ENCODE assay signal across 11 cellular contexts in genomic region chr17:65182233-65182632, GRCh38. TPM values are rescaled to one million over a fixed set of nuclear protein-coding genes. Genes with fewer than 3 reads are reported as not detected.
DNase-seq lines count a peak whose midpoint lies in the region; ATAC-seq and TF ChIP-seq lines count a peak whose summit lies in the region.
"Had no signal": no experiment of that assay in that cellular context is flagged by ENCODE, and none has a peak within 500 bp of the region (broad histone marks: within the 10 kb centered on the region; RNA-seq: fewer than 3 reads in every experiment).

No MANE protein-coding gene starts in this region.

- peaks cover 4% of the 10 kb centered on the region for H3K9me3 Mint-ChIP-seq in activated T-helper 1 cell treated with anti-CD3 and anti-CD28 coated beads, Interleukin-12 subunit alpha, Interleukin-12 subunit beta, Interleukin-2, Interleukin-4 antibody, amounts not matched to agents 30 ng/mL and 10 ng/mL and 1 ng/mL, durations not matched to agents 14 hours and 24 hours and 36 hours
- H3K9me3 Mint-ChIP-seq in type B pancreatic cell, result peaks cover 3% of the 10 kb centered on the region
- H3K9me3 Mint-ChIP-seq: dendritic cell treated with granulocyte-macrophage colony-stimulating factor and Interleukin-4, amounts not matched to agents 40 ng/mL and 50 ng/mL, for 4 days had no signal

- H3K4me3 Mint-ChIP-seq in activated T-helper 1 cell treated with anti-CD3 and anti-CD28 coated beads, Interleukin-12 subunit alpha, Interleukin-12 subunit beta, Interleukin-2, Interleukin-4 antibody, amounts not matched to agents 30 ng/mL and 10 ng/mL and 1 ng/mL, durations not matched to agents 14 hours and 24 hours and 36 hours, result no peak overlapping the region
- H3K4me3 Mint-ChIP-seq in type B pancreatic cell, result no peak overlapping the region
- H3K4me3 Mint-ChIP-seq: dendritic cell treated with granulocyte-macrophage colony-stimulating factor and Interleukin-4, amounts not matched to agents 40 ng/mL and 50 ng/mL, for 4 days had no signal

- H3K4me1 Mint-ChIP-seq in activated T-helper 1 cell treated with anti-CD3 and anti-CD28 coated beads, Interleukin-12 subunit alpha, Interleukin-12 subunit beta, Interleukin-2, Interleukin-4 antibody, amounts not matched to agents 30 ng/mL and 10 ng/mL and 1 ng/mL, durations not matched to agents 14 hours and 24 hours and 36 hours (ENCODE audit: low read depth), result peaks cover 71% of the 10 kb centered on the region
- H3K4me1 Mint-ChIP-seq in type B pancreatic cell (ENCODE audit: unreplicated experiment), result peaks cover 26% of the 10 kb centered on the region

- H3K27me3 ChIP-seq in H7 (ENCODE audit: control insufficient read depth, insufficient read depth, low read length), result no peaks in the 10 kb centered on the region

- POLR2A ChIA-PET in GM10248 (lab: Yijun Ruan, JAX), result no interaction called here

- H3K36me3 ChIP-seq in H7 (replicated peaks; ENCODE audit: control insufficient read depth, insufficient read depth, low read length), result no peaks in the 10 kb centered on the region
- H3K36me3 ChIP-seq: suprapubic skin had no signal

- H3K36me3 Mint-ChIP-seq in activated T-helper 1 cell treated with anti-CD3 and anti-CD28 coated beads, Interleukin-12 subunit alpha, Interleukin-12 subunit beta, Interleukin-2, Interleukin-4 antibody, amounts not matched to agents 30 ng/mL and 10 ng/mL and 1 ng/mL, durations not matched to agents 14 hours and 24 hours and 36 hours (ENCODE audit: low read depth), result peaks cover 3% of the 10 kb centered on the region
- no peaks in the 10 kb centered on the region for H3K36me3 Mint-ChIP-seq in type B pancreatic cell

- CTCF ChIA-PET in GM10248 (lab: Yijun Ruan, JAX), result interaction anchor here (0.8 to 6.8 kb wide), 11 partner anchors 9 to 263 kb away, joined by 3 to 57 read pairs (median 7); partner anchors contain the start of genes LRRC37A3 and RGS9

- TF ChIP-seq CTCF in GM10248 (IDR thresholded peaks at IDR 0.05; ENCODE audit: control extremely low read depth, extremely low read depth, low read depth, missing control alignments) (no peak), type B pancreatic cell (conservative IDR thresholded peaks at IDR 0.05) (no peak)

- no peak overlapping the region for H3K4me3 ChIP-seq in H7 (ENCODE audit: insufficient read depth, low read depth, low read length)
- H3K4me3 ChIP-seq: skin epidermis, suprapubic skin had no signal

- ATAC-seq in GM19351 (IDR thresholded peaks at IDR 0.05; ENCODE audit: unreplicated experiment) (peak; percentile 35), HG03066 (IDR thresholded peaks at IDR 0.05; ENCODE audit: low read depth, unreplicated experiment) (peak; percentile 25)

- peaks cover 11% of the 10 kb centered on the region for H3K27me3 Mint-ChIP-seq in activated T-helper 1 cell treated with anti-CD3 and anti-CD28 coated beads, Interleukin-12 subunit alpha, Interleukin-12 subunit beta, Interleukin-2, Interleukin-4 antibody, amounts not matched to agents 30 ng/mL and 10 ng/mL and 1 ng/mL, durations not matched to agents 14 hours and 24 hours and 36 hours (ENCODE audit: insufficient read depth)
- peaks cover 5% of the 10 kb centered on the region for H3K27me3 Mint-ChIP-seq in type B pancreatic cell

- peak overlapping the region; percentile 78 for H3K27ac Mint-ChIP-seq in activated T-helper 1 cell treated with anti-CD3 and anti-CD28 coated beads, Interleukin-12 subunit alpha, Interleukin-12 subunit beta, Interleukin-2, Interleukin-4 antibody, amounts not matched to agents 30 ng/mL and 10 ng/mL and 1 ng/mL, durations not matched to agents 14 hours and 24 hours and 36 hours
- no peak overlapping the region for H3K27ac Mint-ChIP-seq in type B pancreatic cell
- H3K27ac Mint-ChIP-seq: dendritic cell treated with granulocyte-macrophage colony-stimulating factor and Interleukin-4, amounts not matched to agents 40 ng/mL and 50 ng/mL, for 4 days had no signal

- intact Hi-C loops in activated T-helper 1 cell treated with anti-CD3 and anti-CD28 coated beads, Interleukin-12 subunit alpha, Interleukin-12 subunit beta, Interleukin-2, Interleukin-4 antibody, amounts not matched to agents 30 ng/mL and 10 ng/mL and 1 ng/mL, durations not matched to agents 14 hours and 24 hours and 36 hours (cut with micrococcal nuclease), result loop anchor here (5.0 kb wide), 2 partner anchors 155 to 195 kb away; no protein-coding TSS in a partner anchor

- DNase-seq in GM10248 (ENCODE audit: extremely low spot score), result peak; percentile 66
- no peak for DNase-seq in activated T-helper 1 cell treated with anti-CD3 and anti-CD28 coated beads, Interleukin-12 subunit alpha, Interleukin-12 subunit beta, Interleukin-2, Interleukin-4 antibody, amounts not matched to agents 30 ng/mL and 10 ng/mL and 1 ng/mL, durations not matched to agents 14 hours and 24 hours and 36 hours (ENCODE audit: low spot score)
- no peak for DNase-seq in middle frontal gyrus (ENCODE audit: extremely low spot score, low spot score)
- no peak for DNase-seq in NCI-H2029 treated with DMSO at 0.1 percent for 48 hours (lab: John Stamatoyannopoulos, UW)
- no peak for DNase-seq in type B pancreatic cell (ENCODE audit: extremely low spot score, unreplicated experiment)
- DNase-seq in H7, result no peak

RNA-seq across cellular contexts. Expression of gene RGS9, which starts 45.1 kb away (rescaled TPM):
- total RNA-seq in activated T-helper 1 cell treated with anti-CD3 and anti-CD28 coated beads, Interleukin-12 subunit alpha, Interleukin-12 subunit beta, Interleukin-2, Interleukin-4 antibody, amounts not matched to agents 30 ng/mL and 10 ng/mL and 1 ng/mL, durations not matched to agents 14 hours and 24 hours and 36 hours, result 1.1 and 1.8 TPM in 2 replicates
- total RNA-seq in type B pancreatic cell (ENCODE audit: low replicate concordance), result 5.1 and 5.5 TPM in 2 replicates
- 5.1 and 7.9 TPM in 2 replicates for total RNA-seq in H7 (2014; rRNA removed; shearing (Covaris generic))
